In genomic region chr7:44490351-44491200, GRCh38 we compare ENCODE assay signal across 8 cellular contexts. TPM values are rescaled to one million over a fixed set of nuclear protein-coding genes. Genes with fewer than 3 reads are reported as not detected.
DNase-seq lines count a peak whose midpoint lies in the region; ATAC-seq, FAIRE-seq and TF ChIP-seq lines count a peak whose summit lies in the region.

Gene NUDCD3, minus strand, starts transcription at chr7:44490658. Its CDS starts 58 bp downstream, at chr7:44490600.

- H3K4me3 ChIP-seq in AG04449 (ENCODE audit: low read depth, low read length) (peak within 1 kb of the TSS; percentile 97), WI38 (ENCODE audit: low read depth, low read length) (peak within 1 kb of the TSS; percentile 92), bronchial epithelial cell (ENCODE audit: low read depth, low read length) (peak within 1 kb of the TSS; percentile 73)

- H3K36me3 ChIP-seq in bronchial epithelial cell (ENCODE audit: control insufficient read depth, insufficient read depth, low read length) = no peaks in the 10 kb centered on the region

- POLR2A ChIA-PET in AG04449 (lab: Yijun Ruan, JAX) = interaction anchor here (0.6 to 1.3 kb wide), 2 partner anchors 20 to 29 kb away, joined by 3 to 4 read pairs; no protein-coding TSS in a partner anchor

- no peaks in the 10 kb centered on the region for H3K27me3 ChIP-seq in bronchial epithelial cell (ENCODE audit: control insufficient read depth, insufficient read depth, low read length)

- peak; percentile 18 for FAIRE-seq in bronchial epithelial cell (lab: Jason Lieb, UNC)

- DNase-seq in AG04449 (ENCODE audit: low read depth, low spot score) = no peak
- DNase-seq in NCI-H2196 (lab: John Stamatoyannopoulos, UW; ENCODE audit: unreplicated experiment) = peak; percentile 87
- DNase-seq in bronchial epithelial cell (ENCODE audit: low read depth) = peak; percentile 65
- DNase-seq in inferior parietal cortex (ENCODE audit: extremely low spot score) = peak; percentile 93
- peak; percentile 65 to 72 for DNase-seq in stimulated activated CD4-positive, alpha-beta T cell treated with anti-CD3 and anti-CD28 coated beads, Interleukin-12 subunit alpha, Interleukin-12 subunit beta, amount 100 ng/mL, for 24 hours (ENCODE audit: low read depth in 2 of 2)

- peak; percentile 75 for ATAC-seq in GM18870 (IDR thresholded peaks at IDR 0.05; ENCODE audit: unreplicated experiment)
- ATAC-seq in HG03135 (IDR thresholded peaks at IDR 0.05; ENCODE audit: unreplicated experiment) = peak; percentile 93

- CTCF ChIA-PET in AG04449 (lab: Yijun Ruan, JAX) = interaction anchor here (0.8 to 3.2 kb wide), 10 partner anchors 10 to 294 kb away, joined by 3 to 16 read pairs (median 4); no protein-coding TSS in a partner anchor

- no peak for TF ChIP-seq CTCF in AG04449 (IDR thresholded peaks at IDR 0.05; ENCODE audit: insufficient read depth, low read length, missing control alignments)
- no peak; the same call in 1 of the 2 replicates for TF ChIP-seq CTCF in WI38 (IDR thresholded peaks at IDR 0.05; ENCODE audit: low read depth, low read length)
- peak; percentile 28 for TF ChIP-seq CTCF in bronchial epithelial cell (IDR thresholded peaks at IDR 0.05; ENCODE audit: insufficient read depth, low read length, severe bottlenecking)

RNA-seq across cellular contexts. Expression of gene NUDCD3, which starts in this region (rescaled TPM):
- total RNA-seq in bronchial epithelial cell = 59.0 and 85.6 TPM in 2 replicates
